1 cellular context compared by ENCODE assay signal in genomic region chr12:29067430-29067829, GRCh38.
TF ChIP-seq lines count a peak whose summit lies in the region.

No MANE protein-coding gene starts in this region.

TF ChIP-seq in HepG2, 621 proteins besides CTCF, POLR2A, EP300 and RAD21 (continued from another document):
- TF ChIP-seq KIAA2018 (CRISPR knock-in tag; IDR thresholded peaks at IDR 0.05; ENCODE audit: borderline replicate concordance) (no peak), CBX1 (IDR thresholded peaks at IDR 0.05; ENCODE audit: low read depth) (no peak), SNAI1 (CRISPR knock-in tag; IDR thresholded peaks at IDR 0.05; ENCODE audit: borderline replicate concordance) (no peak), TEF (CRISPR knock-in tag; IDR thresholded peaks at IDR 0.05) (no peak)
